Comparison of ENCODE assay signal across 8 cellular contexts in genomic region chrX:49172280-49172780, GRCh38. TPM values are rescaled to one million over a fixed set of nuclear protein-coding genes. Genes with fewer than 3 reads are reported as not detected.
DNase-seq lines count a peak whose midpoint lies in the region; ATAC-seq and TF ChIP-seq lines count a peak whose summit lies in the region.

No MANE protein-coding gene starts in this region.

- no peaks in the 10 kb centered on the region for H3K36me3 ChIP-seq in KMS-11 (ENCODE audit: insufficient read depth)

- TF ChIP-seq CTCF in KMS-11 (conservative IDR thresholded peaks at IDR 0.05; ENCODE audit: low read depth, low read length): no peak

- no peak overlapping the region for H3K4me3 ChIP-seq in KMS-11 (IDR thresholded peaks at IDR 0.05; ENCODE audit: insufficient read depth, low read depth, low read length)
- peak overlapping the region; percentile 37 for H3K4me3 ChIP-seq in iPS-11a (ENCODE audit: low read depth, low read length)

- H3K27me3 ChIP-seq in KMS-11 (ENCODE audit: insufficient read depth, low read depth): no peaks in the 10 kb centered on the region

- H3K9ac ChIP-seq in KMS-11: peak overlapping the region; percentile 85

- peak overlapping the region; percentile 52; the same call in 1 of the 2 replicates for H2AFZ ChIP-seq in KMS-11 (ENCODE audit: low read depth)

- no peaks in the 10 kb centered on the region for H4K20me1 ChIP-seq in KMS-11 (ENCODE audit: insufficient read depth)

- DNase-seq in DMS79 treated with DMSO at 0.1 percent for 48 hours (lab: John Stamatoyannopoulos, UW) (peak; percentile 33), SW 1271 (lab: John Stamatoyannopoulos, UW) (peak; percentile 14 to 31), amniotic epithelial cell (ENCODE audit: low read depth) (peak; percentile 26), occipital lobe (lab: John Stamatoyannopoulos, UW) (no peak)
- peak; percentile 43 to 52 for DNase-seq in stimulated activated CD4-positive, alpha-beta T cell treated with anti-CD3 and anti-CD28 coated beads, Interleukin-15, amount 100 ng/mL, for 1 hour (ENCODE audit: low read depth in 1 of 2, low spot score in 1 of 2)

- peaks cover 43% of the 10 kb centered on the region for H3K4me1 ChIP-seq in KMS-11 (ENCODE audit: low read depth, poor library complexity, severe bottlenecking)

- peak; percentile 61 for ATAC-seq in GM21576 (IDR thresholded peaks at IDR 0.05; ENCODE audit: unreplicated experiment)

- H3K4me2 ChIP-seq in KMS-11: peak overlapping the region; percentile 80; the same call in 1 of the 2 replicates

- peaks cover 17% of the 10 kb centered on the region; the same call in 1 of the 2 replicates for H3K79me2 ChIP-seq in KMS-11 (ENCODE audit: insufficient read depth, low read depth)

- peak overlapping the region; percentile 85 for H3K27ac ChIP-seq in KMS-11

RNA-seq across cellular contexts. Expression of gene PLP2, which starts 0.6 kb away (rescaled TPM):
- total RNA-seq in occipital lobe: 0.62 TPM

RNA-seq across cellular contexts. Expression of gene MAGIX, which starts 9.8 kb away (rescaled TPM):
- 3.4 TPM for total RNA-seq in occipital lobe

RNA-seq across cellular contexts. Expression of gene PRICKLE3, which starts 13.8 kb away (rescaled TPM):
- total RNA-seq in occipital lobe: 0.47 TPM

RNA-seq across cellular contexts. Expression of gene SYP, which starts 27.7 kb away (rescaled TPM):
- 158 TPM for total RNA-seq in occipital lobe

RNA-seq across cellular contexts. Expression of gene GPKOW, which starts 48.8 kb away (rescaled TPM):
- 18.2 TPM for total RNA-seq in occipital lobe
